ENCODE assay signal across 8 cellular contexts in genomic region chr20:37179671-37180524, GRCh38. TPM values are rescaled to one million over a fixed set of nuclear protein-coding genes. Genes with fewer than 3 reads are reported as not detected.
DNase-seq lines count a peak whose midpoint lies in the region; ATAC-seq and TF ChIP-seq lines count a peak whose summit lies in the region.

No MANE protein-coding gene starts in this region.

- H3K27ac ChIP-seq in HEK293 (ENCODE audit: extremely low read depth, low read depth, low read length), result peak overlapping the region; percentile 79; the same call in 1 of the 2 replicates
- H3K27ac ChIP-seq in psoas muscle, result peak overlapping the region; percentile 99

- DNase-seq in AG09309 (ENCODE audit: low read depth) (no peak), fibroblast of villous mesenchyme (ENCODE audit: low read depth) (peak; percentile 50), psoas muscle (no peak), NCI-H345 (lab: John Stamatoyannopoulos, UW) (no peak)

- CTCF ChIA-PET in HEK293 (lab: Yijun Ruan, JAX), result interaction anchor here (0.6 to 3.7 kb wide), 5 partner anchors 10 to 16 kb away, joined by 3 to 52 read pairs (median 9); no protein-coding TSS in a partner anchor

- no peaks in the 10 kb centered on the region for H3K4me1 ChIP-seq in HEK293 (ENCODE audit: control insufficient read depth, insufficient read depth, low read length)
- H3K4me1 ChIP-seq in psoas muscle, result peaks cover 34% of the 10 kb centered on the region

- H3K36me3 ChIP-seq in HEK293 (ENCODE audit: control insufficient read depth in 2 of 2, insufficient read depth in 1 of 2, low read length in 2 of 2) (peaks cover 10 to 25% of the 10 kb centered on the region in 2 experiments; a peak in 2 of 3 replicates), psoas muscle (ENCODE audit: insufficient read depth in 1 of 2, low read depth in 1 of 2) (peaks cover 0 to 12% of the 10 kb centered on the region in 2 donors)

- WGBS in psoas muscle, 3 donors, result 4 to 7% (median 6%) methylated on average over 18 of the region's 18 CpGs

- intact Hi-C loops in psoas muscle (cut with DNase I), result no loop called here

- POLR2A ChIA-PET in HEK293 (lab: Yijun Ruan, JAX), result interaction anchor here (0.5 to 3.6 kb wide), 5 partner anchors 11 to 103 kb away, joined by 3 to 30 read pairs (median 14); partner anchors contain the start of gene RBL1

- ATAC-seq in psoas muscle (peak; percentile 34 to 57 (median 46)), GM21717 (IDR thresholded peaks at IDR 0.05; ENCODE audit: unreplicated experiment) (no peak), GM21786 (IDR thresholded peaks at IDR 0.05; ENCODE audit: unreplicated experiment) (no peak)

- no peaks in the 10 kb centered on the region for H3K27me3 ChIP-seq in psoas muscle (ENCODE audit: insufficient read depth in 3 of 3, low read length in 2 of 3)

- H3K9me3 ChIP-seq in HEK293 (ENCODE audit: control insufficient read depth, insufficient read depth, low read depth, low read length), result no peaks in the 10 kb centered on the region
- H3K9me3 ChIP-seq in psoas muscle, result no peaks in the 10 kb centered on the region

- H3K4me3 ChIP-seq in AG09309 (ENCODE audit: control insufficient read depth, low read depth, low read length) (peak overlapping the region; percentile 85), HEK293 (ENCODE audit: low read depth, low read length) (peak overlapping the region; percentile 71), WI38 (ENCODE audit: low read depth, low read length) (peak overlapping the region; percentile 96), fibroblast of villous mesenchyme (ENCODE audit: low read depth, low read length) (peak overlapping the region; percentile 94), psoas muscle (peak overlapping the region; percentile 87)

- TF ChIP-seq CTCF in AG09309 (IDR thresholded peaks at IDR 0.05; ENCODE audit: control insufficient read depth, insufficient read depth, low read depth, low read length, missing control alignments) (no peak), HEK293 (tag by site-specific recombination; IDR thresholded peaks at IDR 0.05) (no peak), WI38 (IDR thresholded peaks at IDR 0.05; ENCODE audit: low read depth, low read length) (no peak), fibroblast of villous mesenchyme (IDR thresholded peaks at IDR 0.05; ENCODE audit: insufficient read depth, low read depth, low read length) (no peak), psoas muscle (IDR thresholded peaks at IDR 0.05) (no peak)

TF ChIP-seq in HEK293, 187 proteins besides CTCF, POLR2A, EP300 and RAD21:
- no peak for TF ChIP-seq ZEB2 (tag by site-specific recombination; IDR thresholded peaks at IDR 0.05)
- peak; percentile 9; the same call in 1 of the 2 replicates for TF ChIP-seq ZNF76 (tag by site-specific recombination; IDR thresholded peaks at IDR 0.05; ENCODE audit: borderline replicate concordance, low read depth)
- TF ChIP-seq PRDM1 (tag by site-specific recombination; IDR thresholded peaks at IDR 0.05), result peak; percentile 68

RNA-seq across cellular contexts. Expression of gene MROH8, which starts 0.6 kb away (rescaled TPM):
- total RNA-seq in fibroblast of villous mesenchyme (2.6 and 3.5 TPM in 2 replicates), psoas muscle (1 to 10 TPM; 4.1 to 5.5 (median 4.8) TPM)
- polyA plus RNA-seq in psoas muscle, result 1 to 10 TPM in 2 of 3 donors, under 1 TPM in 1; 0.99 to 3.7 (median 3.4) TPM

RNA-seq across cellular contexts. Expression of gene RPN2, which starts 0.8 kb away (rescaled TPM):
- total RNA-seq in fibroblast of villous mesenchyme, result 173 and 218 TPM in 2 replicates
- 100 to 1,000 TPM in 1 of 4 donors, 10 to 100 TPM in 3; 66.4 to 129 (median 94.2) TPM for total RNA-seq in psoas muscle
- 100 to 1,000 TPM in 2 of 3 donors, 10 to 100 TPM in 1; 91.7 to 131 (median 113) TPM for polyA plus RNA-seq in psoas muscle

Comparison
In these comparisons a context has a peak if more than half of its experiments do, and no peak if none do; other contexts are left out.
1. ATAC-seq: peak in psoas muscle (4 of 4); none in GM21717 (single experiment) and GM21786 (single experiment).
2. Peak in every context shown above with its lines, with median percentiles within 50 percentile points of each other: H3K4me3 ChIP-seq.